8 cellular contexts compared by ENCODE assay signal in the genomic region with DNA sequence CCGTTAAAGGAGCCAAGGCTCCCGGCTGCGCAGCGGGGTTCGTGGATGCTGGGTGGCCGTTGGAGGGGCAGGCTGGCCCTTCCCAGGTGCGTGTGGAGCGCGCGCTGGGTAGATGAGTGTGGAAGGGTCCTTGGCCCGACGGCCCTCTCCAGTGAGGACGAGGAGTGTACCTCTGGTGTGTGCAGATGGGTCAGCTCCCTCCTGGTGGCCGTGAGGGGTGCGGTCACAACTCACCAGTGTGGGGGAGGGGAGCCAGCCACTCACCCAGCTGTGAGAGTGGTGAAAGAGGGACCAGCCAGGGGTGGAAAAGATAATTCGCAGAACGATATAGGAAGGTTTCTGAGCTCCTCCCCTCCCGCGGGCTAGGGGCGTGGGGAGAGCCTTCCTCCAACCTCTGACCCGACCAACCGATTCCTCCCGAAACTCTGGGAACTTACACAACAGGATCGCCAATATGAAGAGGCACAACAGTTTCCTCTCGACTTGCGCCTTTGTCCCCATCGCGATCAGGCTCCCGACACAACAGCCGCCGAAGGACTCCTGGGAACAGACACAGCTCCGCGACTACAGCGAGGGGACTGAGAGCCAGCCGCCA. TPM values are rescaled to one million over a fixed set of nuclear protein-coding genes. Genes with fewer than 3 reads are reported as not detected.
DNase-seq lines count a peak whose midpoint lies in the region; ATAC-seq and TF ChIP-seq lines count a peak whose summit lies in the region.

A gene (minus strand): TSS at position 580 of the 595 bp plus-strand sequence. CDS start 79 bp downstream, at position 501.

- peak; percentile 50 for ATAC-seq in GM19023 (IDR thresholded peaks at IDR 0.05; ENCODE audit: unreplicated experiment)
- peak; percentile 40 for ATAC-seq in HG03139 (IDR thresholded peaks at IDR 0.05; ENCODE audit: unreplicated experiment)

- TF ChIP-seq CTCF in breast epithelium (IDR thresholded peaks at IDR 0.05): peak; percentile 30 to 72 (median 44)

- H3K9ac ChIP-seq in NT2/D1 (ENCODE audit: insufficient read length, low read depth): peak within 1 kb of the TSS; percentile 96

- H3K4me3 ChIP-seq in NT2/D1 (ENCODE audit: insufficient read length, low read depth): peak within 1 kb of the TSS; percentile 99
- H3K4me3 ChIP-seq in breast epithelium: peak within 1 kb of the TSS; percentile 51 to 84 (median 58)
- H3K4me3 ChIP-seq in skin epidermis: peak within 1 kb of the TSS; percentile 46 to 81 (median 69)

- DNase-seq in D341Med (ENCODE audit: low spot score) (peak; percentile 58), NT2/D1 (ENCODE audit: low read depth, low spot score) (peak; percentile 47), breast epithelium (ENCODE audit: low spot score in 2 of 2) (peak in 1 of 2 donors; percentile 50), iPS-NIHi7 (ENCODE audit: extremely low spot score) (peak; percentile 50), NCI-H446 (lab: John Stamatoyannopoulos, UW) (no peak)

- H3K27ac ChIP-seq in breast epithelium (peak within 1 kb of the TSS; percentile 88 to 93), skin epidermis (peak within 1 kb of the TSS; percentile 60 to 94 (median 85))

- TF ChIP-seq POLR2A in breast epithelium (IDR thresholded peaks at IDR 0.05): peak; percentile 41

- H3K27me3 ChIP-seq in NT2/D1 (ENCODE audit: insufficient read depth, insufficient read length) (no peaks in the 10 kb centered on the region), breast epithelium (no peaks in the 10 kb centered on the region)

- H3K9me3 ChIP-seq in NT2/D1 (ENCODE audit: insufficient read depth, low read length) (no peaks in the 10 kb centered on the region), breast epithelium (no peaks in the 10 kb centered on the region)

- H3K4me1 ChIP-seq in NT2/D1 (ENCODE audit: insufficient read depth, insufficient read length): peaks cover 11% of the 10 kb centered on the region
- H3K4me1 ChIP-seq in breast epithelium: peaks cover 0 to 16% of the 10 kb centered on the region in 2 donors

- intact Hi-C loops in breast epithelium (cut with DNase I; ENCODE audit: low total_unique reads): no loop called here

- H3K36me3 ChIP-seq in NT2/D1 (ENCODE audit: insufficient read depth, insufficient read length, low read length) (no peaks in the 10 kb centered on the region), breast epithelium (no peaks in the 10 kb centered on the region)

RNA-seq across cellular contexts. Expression of the gene that starts here (rescaled TPM):
- total RNA-seq in breast epithelium: 10 to 100 TPM; 41.1 to 74.3 (median 48.8) TPM

Comparison
In these comparisons a context has a peak if more than half of its experiments do, and no peak if none do; other contexts are left out.
1. DNase-seq: peak in D341Med (single experiment), NT2/D1 (single experiment) and iPS-NIHi7 (single experiment); none in NCI-H446 (0 of 2).
2. Peak in every context shown above with its lines, with median percentiles within 50 percentile points of each other: H3K4me3 ChIP-seq.